12 cellular contexts compared by ENCODE assay signal in the genomic region with DNA sequence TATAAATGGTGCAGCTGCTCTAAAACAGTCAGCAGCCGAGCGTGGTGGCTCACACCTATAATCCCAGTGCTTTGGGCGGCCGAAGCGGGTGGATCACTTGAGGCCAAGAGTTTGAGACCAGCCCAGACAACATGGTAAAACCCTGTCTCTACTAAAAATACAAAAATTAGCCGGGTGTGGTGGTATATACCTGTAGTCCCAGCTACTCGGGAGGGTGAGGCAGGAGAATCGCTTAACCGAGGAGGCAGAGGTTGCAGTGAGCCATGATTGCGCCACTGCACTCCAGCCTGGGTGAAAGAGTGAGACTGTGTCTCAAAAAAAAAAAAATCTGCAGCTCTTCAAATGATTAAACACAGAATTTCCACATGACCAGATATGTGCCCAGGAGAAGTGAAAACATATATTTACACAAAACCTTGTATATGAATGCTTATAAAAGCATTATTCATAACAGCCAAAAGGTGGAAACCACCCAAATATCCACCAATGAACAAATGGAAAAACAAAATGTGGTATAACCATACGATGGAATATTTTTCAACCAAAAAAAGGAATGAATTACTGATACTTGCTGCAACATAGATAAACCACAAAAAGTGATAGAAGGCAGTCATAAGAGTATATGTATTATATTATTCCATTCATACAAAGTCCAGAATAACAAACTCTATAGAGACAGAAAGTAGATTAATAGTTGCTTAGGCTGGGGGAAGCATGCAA. TPM values are rescaled to one million over a fixed set of nuclear protein-coding genes. Genes with fewer than 3 reads are reported as not detected.
DNase-seq lines count a peak whose midpoint lies in the region; ATAC-seq and TF ChIP-seq lines count a peak whose summit lies in the region.
"Had no signal": no experiment of that assay in that cellular context is flagged by ENCODE, and none has a peak within 500 bp of the region (broad histone marks: within the 10 kb centered on the region; RNA-seq: fewer than 3 reads in every experiment).

No MANE protein-coding gene starts in this region.

- no peak overlapping the region for H3K4me3 ChIP-seq in right lobe of liver
- H3K4me3 ChIP-seq: gastroesophageal sphincter, upper lobe of right lung had no signal

- H3K36me3 Mint-ChIP-seq in activated CD4-positive, alpha-beta T cell treated with anti-CD3 and anti-CD28 coated beads, Interleukin-2, amount 10 ng/mL, durations not matched to agents 24 days and 14 days (ENCODE audit: low read depth): peaks cover 35% of the 10 kb centered on the region
- H3K36me3 Mint-ChIP-seq in activated CD4-positive, alpha-beta T cell treated with anti-CD3 and anti-CD28 coated beads, Interleukin-2, amount 10 ng/mL, durations not matched to agents 7 days and 5 days (ENCODE audit: low read depth): peaks cover 42% of the 10 kb centered on the region

- H3K4me3 Mint-ChIP-seq in activated CD4-positive, alpha-beta T cell treated with anti-CD3 and anti-CD28 coated beads, Interleukin-2, amount 10 ng/mL, durations not matched to agents 24 days and 14 days: no peak overlapping the region
- no peak overlapping the region for H3K4me3 Mint-ChIP-seq in activated CD4-positive, alpha-beta T cell treated with anti-CD3 and anti-CD28 coated beads, Interleukin-2, amount 10 ng/mL, durations not matched to agents 7 days and 5 days

- no peak for DNase-seq in activated CD4-positive, alpha-beta T cell treated with anti-CD3 and anti-CD28 coated beads, Interleukin-2, amount 10 ng/mL, durations not matched to agents 24 days and 14 days
- DNase-seq in activated CD4-positive, alpha-beta T cell treated with anti-CD3 and anti-CD28 coated beads, Interleukin-2, amount 10 ng/mL, durations not matched to agents 7 days and 5 days: no peak
- peak; percentile 58 to 80 (median 66) for DNase-seq in right lobe of liver
- no peak for DNase-seq in MV-4-11 (lab: John Stamatoyannopoulos, UW)
- DNase-seq in SIG-M5 (lab: John Stamatoyannopoulos, UW): no peak
- DNase-seq in HUDEP-2 (lab: John Stamatoyannopoulos, UW; ENCODE audit: unreplicated experiment in 76 of 76): no peak
- DNase-seq: central memory CD4-positive, alpha-beta T cell; NCI-H1092 treated with DMSO at 0.1 percent for 48 hours; upper lobe of right lung had no signal

- peaks cover 18% of the 10 kb centered on the region for H3K4me1 Mint-ChIP-seq in activated CD4-positive, alpha-beta T cell treated with anti-CD3 and anti-CD28 coated beads, Interleukin-2, amount 10 ng/mL, durations not matched to agents 24 days and 14 days
- peaks cover 8% of the 10 kb centered on the region for H3K4me1 Mint-ChIP-seq in activated CD4-positive, alpha-beta T cell treated with anti-CD3 and anti-CD28 coated beads, Interleukin-2, amount 10 ng/mL, durations not matched to agents 7 days and 5 days

- WGBS in right lobe of liver (ENCODE audit: insufficient coverage, low coverage, low lambda C conversion rate, missing lambda C conversion rate): 47% methylated on average over 9 of the region's 11 CpGs

- no peaks in the 10 kb centered on the region for H3K9me3 Mint-ChIP-seq in activated CD4-positive, alpha-beta T cell treated with anti-CD3 and anti-CD28 coated beads, Interleukin-2, amount 10 ng/mL, durations not matched to agents 24 days and 14 days
- H3K9me3 Mint-ChIP-seq in activated CD4-positive, alpha-beta T cell treated with anti-CD3 and anti-CD28 coated beads, Interleukin-2, amount 10 ng/mL, durations not matched to agents 7 days and 5 days: peaks cover 5% of the 10 kb centered on the region

- H3K4me1 ChIP-seq in right lobe of liver: peaks cover 0 to 25% (median 7%) of the 10 kb centered on the region in 4 donors

- POLR2A ChIA-PET in activated CD4-positive, alpha-beta T cell treated with anti-CD3 and anti-CD28 coated beads, Interleukin-2, amount 10 ng/mL, durations not matched to agents 7 days and 5 days (lab: Charles Lee): no interaction called here

- no peaks in the 10 kb centered on the region for H3K27me3 Mint-ChIP-seq in activated CD4-positive, alpha-beta T cell treated with anti-CD3 and anti-CD28 coated beads, Interleukin-2, amount 10 ng/mL, durations not matched to agents 24 days and 14 days
- H3K27me3 Mint-ChIP-seq in activated CD4-positive, alpha-beta T cell treated with anti-CD3 and anti-CD28 coated beads, Interleukin-2, amount 10 ng/mL, durations not matched to agents 7 days and 5 days: no peaks in the 10 kb centered on the region

- peaks cover 0 to 2% (median 0%) of the 10 kb centered on the region in 4 donors for H3K36me3 ChIP-seq in right lobe of liver

- TF ChIP-seq POLR2A in right lobe of liver (IDR thresholded peaks at IDR 0.05): no peak

- CTCF ChIA-PET in activated CD4-positive, alpha-beta T cell treated with anti-CD3 and anti-CD28 coated beads, Interleukin-2, amount 10 ng/mL, durations not matched to agents 7 days and 5 days (lab: Charles Lee): interaction anchor here (0.6 to 0.7 kb wide), 2 partner anchors 11 to 170 kb away, joined by 3 read pairs; no protein-coding TSS in a partner anchor

- H3K27me3 ChIP-seq in right lobe of liver: no peaks in the 10 kb centered on the region
- H3K27me3 ChIP-seq: gastroesophageal sphincter, upper lobe of right lung had no signal

- H3K27ac Mint-ChIP-seq in activated CD4-positive, alpha-beta T cell treated with anti-CD3 and anti-CD28 coated beads, Interleukin-2, amount 10 ng/mL, durations not matched to agents 24 days and 14 days: peak overlapping the region; percentile 73
- no peak overlapping the region for H3K27ac Mint-ChIP-seq in activated CD4-positive, alpha-beta T cell treated with anti-CD3 and anti-CD28 coated beads, Interleukin-2, amount 10 ng/mL, durations not matched to agents 7 days and 5 days

- ATAC-seq in GM21447 (IDR thresholded peaks at IDR 0.05; ENCODE audit: unreplicated experiment) (peak; percentile 38), HG03520 (IDR thresholded peaks at IDR 0.05; ENCODE audit: unreplicated experiment) (peak; percentile 34), right lobe of liver (peak; percentile 83 to 89 (median 86))
- ATAC-seq: gastroesophageal sphincter, upper lobe of right lung had no signal

- intact Hi-C loops in activated CD4-positive, alpha-beta T cell treated with anti-CD3 and anti-CD28 coated beads, Interleukin-2, amount 10 ng/mL, durations not matched to agents 24 days and 14 days (cut with micrococcal nuclease): loop anchor here (1.0 kb wide), 2 partner anchors 14 to 36 kb away; a partner anchor contains a TSS
- intact Hi-C loops in right lobe of liver (cut with DNase I): no loop called here

- peak overlapping the region in 2 of 3 donors; percentile 30 to 41 for H3K27ac ChIP-seq in right lobe of liver
- H3K27ac ChIP-seq: upper lobe of right lung had no signal

- H3K9me3 ChIP-seq in right lobe of liver: no peaks in the 10 kb centered on the region
- H3K9me3 ChIP-seq: gastroesophageal sphincter, upper lobe of right lung had no signal

- TF ChIP-seq CTCF in right lobe of liver (IDR thresholded peaks at IDR 0.05): no peak

RNA-seq across cellular contexts. Expression of a gene that starts 14.1 kb away (rescaled TPM):
- 55.0 and 62.6 TPM in 2 replicates for total RNA-seq in activated CD4-positive, alpha-beta T cell treated with anti-CD3 and anti-CD28 coated beads, Interleukin-2, amount 10 ng/mL, durations not matched to agents 24 days and 14 days
- total RNA-seq in activated CD4-positive, alpha-beta T cell treated with anti-CD3 and anti-CD28 coated beads, Interleukin-2, amount 10 ng/mL, durations not matched to agents 7 days and 5 days: 10 to 100 TPM; 53.9 to 58.8 TPM
- 10 to 100 TPM; 23.2 to 30.9 (median 28.6) TPM for total RNA-seq in right lobe of liver

Comparison
In these comparisons a context has a peak if more than half of its experiments do, and no peak if none do; other contexts are left out.
1. DNase-seq: peak in right lobe of liver (3 of 3); none in activated CD4-positive, alpha-beta T cell treated with anti-CD3 and anti-CD28 coated beads, Interleukin-2, amount 10 ng/mL, durations not matched to agents 24 days and 14 days (single experiment), activated CD4-positive, alpha-beta T cell treated with anti-CD3 and anti-CD28 coated beads, Interleukin-2, amount 10 ng/mL, durations not matched to agents 7 days and 5 days (single experiment), MV-4-11 (single experiment), SIG-M5 (single experiment) and HUDEP-2 (0 of 76).
2. ATAC-seq: peak in every context shown above with its lines; median percentile 86 in right lobe of liver; 38 in GM21447; 34 in HG03520.